Comparison of ENCODE assay signal across 8 cellular contexts in the genomic region with DNA sequence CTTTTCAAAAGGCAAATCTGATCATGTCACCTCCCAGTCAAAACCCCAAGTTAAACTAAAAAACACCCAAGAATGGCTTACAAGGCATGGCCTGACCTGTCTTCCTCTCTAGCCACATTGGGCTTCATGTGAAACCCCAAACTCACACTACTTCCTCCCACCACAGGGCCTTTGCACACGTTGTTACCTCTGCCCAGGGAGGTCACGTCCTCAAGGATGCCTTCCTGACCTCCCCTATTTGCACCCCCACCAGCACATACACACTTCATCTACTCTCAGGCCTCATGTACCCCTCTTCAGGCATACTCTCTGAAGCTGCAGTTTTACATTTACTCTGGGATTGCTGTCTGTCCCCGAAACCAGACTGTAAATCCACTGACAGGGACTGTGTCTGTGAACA. TPM values are rescaled to one million over a fixed set of nuclear protein-coding genes. Genes with fewer than 3 reads are reported as not detected.
DNase-seq lines count a peak whose midpoint lies in the region; ATAC-seq, FAIRE-seq and TF ChIP-seq lines count a peak whose summit lies in the region.

No MANE protein-coding gene starts in this region.

- intact Hi-C loops in activated T-helper 2 cell treated with anti-CD3 and anti-CD28 coated beads, Interferon-gamma antibody, Interleukin-2, Interleukin-4, amounts not matched to agents 10 μg/mL and 5 μg/mL and 100 μg/mL, durations not matched to agents 14 hours and 24 hours and 36 hours (cut with micrococcal nuclease) = loop anchor here (10.0 kb wide), 2 partner anchors 292 to 1202 kb away; no protein-coding TSS in a partner anchor

- peaks cover 90% of the 10 kb centered on the region for H4K20me1 ChIP-seq in GM23338 (replicated peaks; ENCODE audit: insufficient read depth)

- H3K27me3 ChIP-seq in GM23338 (ENCODE audit: insufficient read depth) (no peaks in the 10 kb centered on the region), mesenchymal stem cell (ENCODE audit: control insufficient read depth in 1 of 2, insufficient read depth in 1 of 2, low read length in 2 of 2) (no peaks in the 10 kb centered on the region)

- no peak overlapping the region for H3K23ac ChIP-seq in mesenchymal stem cell (ENCODE audit: low read length in 2 of 2)

- H3K9ac ChIP-seq in mesenchymal stem cell (ENCODE audit: low read length) = no peak overlapping the region

- H3F3A ChIP-seq in GM23338 (replicated peaks; ENCODE audit: low read depth) = peaks cover 14% of the 10 kb centered on the region; the same call in 1 of the 2 replicates

- no peak overlapping the region for H2AFZ ChIP-seq in GM23338
- H2AFZ ChIP-seq in mesenchymal stem cell (ENCODE audit: low read depth, low read length) = no peak overlapping the region

- H3K9me3 ChIP-seq in A549 (no peaks in the 10 kb centered on the region), mesenchymal stem cell (ENCODE audit: control insufficient read depth, low read length) (no peaks in the 10 kb centered on the region)

- H3K4me3 Mint-ChIP-seq in GM23338 = peak overlapping the region; percentile 14; the same call in 2 of the 3 replicates
- peak overlapping the region; percentile 54 for H3K4me3 Mint-ChIP-seq in activated T-helper 2 cell treated with anti-CD3 and anti-CD28 coated beads, Interferon-gamma antibody, Interleukin-2, Interleukin-4, amounts not matched to agents 10 μg/mL and 5 μg/mL and 100 μg/mL, durations not matched to agents 14 hours and 24 hours and 36 hours (ENCODE audit: low read depth)

- ATAC-seq in A549 (no peak), GM23338 (no peak)

- H3K9me2 ChIP-seq in GM23338 (ENCODE audit: insufficient read depth) = no peaks in the 10 kb centered on the region

- peaks cover 4% of the 10 kb centered on the region for H3K79me1 ChIP-seq in mesenchymal stem cell (replicated peaks; ENCODE audit: low read length, poor library complexity, severe bottlenecking)

- H3K4me3 ChIP-seq in A549 = peak overlapping the region; percentile 17; the same call in 1 of the 3 replicates
- H3K4me3 ChIP-seq in GM23338 = no peak overlapping the region
- H3K4me3 ChIP-seq in mesenchymal stem cell (ENCODE audit: insufficient read depth in 1 of 2, low read depth in 1 of 2, low read length in 2 of 2) = no peak overlapping the region

- peak overlapping the region; percentile 10 for H4K91ac ChIP-seq in mesenchymal stem cell (ENCODE audit: low read length)

- TF ChIP-seq CTCF in A549 (IDR thresholded peaks at IDR 0.05) (no peak), GM23338 (conservative IDR thresholded peaks at IDR 0.05; ENCODE audit: low read depth in 2 of 2) (no peak)

- H2BK15ac ChIP-seq in mesenchymal stem cell (ENCODE audit: low read depth, poor library complexity, severe bottlenecking) = no peak overlapping the region

- H3K36me3 ChIP-seq in GM23338 (ENCODE audit: insufficient read depth) = peaks cover 14% of the 10 kb centered on the region
- peaks cover 0 to 13% of the 10 kb centered on the region in 2 experiments for H3K36me3 ChIP-seq in mesenchymal stem cell (ENCODE audit: control insufficient read depth in 1 of 2, insufficient read depth in 2 of 2, low read depth in 1 of 2, low read length in 2 of 2)

- H3K4me1 ChIP-seq in A549 = peaks cover 81% of the 10 kb centered on the region
- H3K4me1 ChIP-seq in GM23338 (ENCODE audit: insufficient read depth) = peaks cover 85% of the 10 kb centered on the region
- peaks cover 31% of the 10 kb centered on the region for H3K4me1 ChIP-seq in mesenchymal stem cell (ENCODE audit: control insufficient read depth, insufficient read depth, low read depth, low read length)

- H2BK120ac ChIP-seq in mesenchymal stem cell (ENCODE audit: low read depth, low read length) = no peak overlapping the region

- peaks cover 21% of the 10 kb centered on the region for H3K27me3 Mint-ChIP-seq in GM23338 (ENCODE audit: insufficient read depth, low read depth, poor library complexity)
- H3K27me3 Mint-ChIP-seq in activated T-helper 2 cell treated with anti-CD3 and anti-CD28 coated beads, Interferon-gamma antibody, Interleukin-2, Interleukin-4, amounts not matched to agents 10 μg/mL and 5 μg/mL and 100 μg/mL, durations not matched to agents 14 hours and 24 hours and 36 hours (ENCODE audit: low read depth) = no peaks in the 10 kb centered on the region

- no peak for TF ChIP-seq RAD21 in A549 (conservative IDR thresholded peaks at IDR 0.05 in 1 of 2, IDR thresholded peaks at IDR 0.05 in 1 of 2)

- no peak overlapping the region for H2BK5ac ChIP-seq in mesenchymal stem cell (ENCODE audit: low read depth, low read length, poor library complexity, severe bottlenecking)

- CTCF ChIA-PET in A549 (lab: Yijun Ruan, JAX) = interaction anchor here (1.1 to 4.5 kb wide), 4 partner anchors 14 to 159 kb away, joined by 3 to 20 read pairs (median 6); no protein-coding TSS in a partner anchor

- peak overlapping the region; percentile 45 for H4K8ac ChIP-seq in mesenchymal stem cell (ENCODE audit: low read length)

- no peaks in the 10 kb centered on the region; the same call in 2 of the 3 replicates for H3K9me3 Mint-ChIP-seq in GM23338
- no peaks in the 10 kb centered on the region for H3K9me3 Mint-ChIP-seq in activated T-helper 2 cell treated with anti-CD3 and anti-CD28 coated beads, Interferon-gamma antibody, Interleukin-2, Interleukin-4, amounts not matched to agents 10 μg/mL and 5 μg/mL and 100 μg/mL, durations not matched to agents 14 hours and 24 hours and 36 hours

- peak overlapping the region in 1 of 2 experiments; percentile 75 for H2BK12ac ChIP-seq in mesenchymal stem cell (ENCODE audit: low read length in 2 of 2)

- FAIRE-seq in A549 (lab: Jason Lieb, UNC) = no peak

- no peak for DNase-seq in A549 (ENCODE audit: low read depth in 1 of 2, low spot score in 1 of 2)
- no peak for DNase-seq in GM23338 (ENCODE audit: low spot score)
- no peak for DNase-seq in activated T-helper 2 cell treated with anti-CD3 and anti-CD28 coated beads, Interferon-gamma antibody, Interleukin-2, Interleukin-4, amounts not matched to agents 10 μg/mL and 5 μg/mL and 100 μg/mL, durations not matched to agents 14 hours and 24 hours and 36 hours (ENCODE audit: low spot score)
- no peak for DNase-seq in mesenchymal stem cell
- DNase-seq in SW 1271 (lab: John Stamatoyannopoulos, UW) = no peak
- DNase-seq in NCI-H2196 (lab: John Stamatoyannopoulos, UW; ENCODE audit: unreplicated experiment) = no peak
- no peak for DNase-seq in activated CD4-positive, alpha-beta T cell treated with anti-CD3 and anti-CD28 coated beads for 4 hours
- no peak for DNase-seq in HUDEP-2 (lab: John Stamatoyannopoulos, UW; ENCODE audit: unreplicated experiment in 76 of 76)

- no peak overlapping the region for H3K18ac ChIP-seq in mesenchymal stem cell (ENCODE audit: low read depth in 1 of 2, low read length in 2 of 2)

- H3K36me3 Mint-ChIP-seq in GM23338 (ENCODE audit: low read depth) = peaks cover 93% of the 10 kb centered on the region
- peaks cover 98% of the 10 kb centered on the region for H3K36me3 Mint-ChIP-seq in activated T-helper 2 cell treated with anti-CD3 and anti-CD28 coated beads, Interferon-gamma antibody, Interleukin-2, Interleukin-4, amounts not matched to agents 10 μg/mL and 5 μg/mL and 100 μg/mL, durations not matched to agents 14 hours and 24 hours and 36 hours (ENCODE audit: low read depth)

- TF ChIP-seq EP300 in A549 (IDR thresholded peaks at IDR 0.05) = no peak

- H3K4me1 Mint-ChIP-seq in GM23338 = peaks cover 88% of the 10 kb centered on the region
- H3K4me1 Mint-ChIP-seq in activated T-helper 2 cell treated with anti-CD3 and anti-CD28 coated beads, Interferon-gamma antibody, Interleukin-2, Interleukin-4, amounts not matched to agents 10 μg/mL and 5 μg/mL and 100 μg/mL, durations not matched to agents 14 hours and 24 hours and 36 hours (ENCODE audit: low read depth) = peaks cover 73% of the 10 kb centered on the region

- WGBS in A549 (ENCODE audit: missing lambda C conversion rate) = 71% methylated on average over 3 of the region's 3 CpGs
- WGBS in mesenchymal stem cell = over 99% methylated on average over 3 of the region's 3 CpGs

- peak overlapping the region in 1 of 2 experiments; percentile 40; a peak in 1 of 6 replicates for H3K27ac ChIP-seq in A549
- H3K27ac ChIP-seq in GM23338 (ENCODE audit: low read depth) = 0 out of 2 replicates have a peak overlapping the region, but pooled peaks have one; percentile 43
- H3K27ac ChIP-seq in mesenchymal stem cell (ENCODE audit: low read length, poor library complexity, severe bottlenecking) = no peak overlapping the region

- POLR2A ChIA-PET in A549 (lab: Yijun Ruan, JAX) = interaction anchor here (4.5 kb wide), 1 partner anchor 56 kb away, joined by 23 read pairs; no protein-coding TSS in a partner anchor

- H3K79me2 ChIP-seq in GM23338 (replicated peaks; ENCODE audit: insufficient read depth) = peaks cover 100% of the 10 kb centered on the region

- H3K4ac ChIP-seq in mesenchymal stem cell (ENCODE audit: low read depth in 1 of 2, low read length in 2 of 2) = no peak overlapping the region

- no peak overlapping the region for H3K14ac ChIP-seq in mesenchymal stem cell (ENCODE audit: low read length in 2 of 2)

- peak overlapping the region; percentile 85 for H2AK5ac ChIP-seq in mesenchymal stem cell (ENCODE audit: low read length, severe bottlenecking)

- peak overlapping the region; percentile 49; the same call in 1 of the 2 replicates for H3K27ac Mint-ChIP-seq in GM23338
- H3K27ac Mint-ChIP-seq in activated T-helper 2 cell treated with anti-CD3 and anti-CD28 coated beads, Interferon-gamma antibody, Interleukin-2, Interleukin-4, amounts not matched to agents 10 μg/mL and 5 μg/mL and 100 μg/mL, durations not matched to agents 14 hours and 24 hours and 36 hours = peak overlapping the region; percentile 70

- TF ChIP-seq POLR2A in A549 (IDR thresholded peaks at IDR 0.05; ENCODE audit: low read length) = no peak

- H3K4me2 ChIP-seq in A549 (peak overlapping the region; percentile 92), GM23338 (peak overlapping the region; percentile 50; the same call in 1 of the 2 replicates), mesenchymal stem cell (ENCODE audit: low read length, poor library complexity, severe bottlenecking) (no peak overlapping the region)

TF ChIP-seq in A549, 52 proteins besides CTCF, POLR2A, EP300 and RAD21 (continues in another document):
- 0 out of 2 replicates have a peak, but pooled peaks have one; percentile 41 for TF ChIP-seq TP53 (CRISPR knock-in tag; IDR thresholded peaks at IDR 0.05)

RNA-seq across cellular contexts. Expression of a gene that starts 6.1 kb away (rescaled TPM):
- 207 and 254 TPM in 2 replicates for polyA plus RNA-seq in A549 (2011; rRNA removed)
- polyA plus RNA-seq in A549 (2012; cell fraction: cytosol; rRNA removed) = 181 and 208 TPM in 2 replicates
- polyA plus RNA-seq in A549 (2012; cell fraction: nucleus; rRNA removed) = 283 and 311 TPM in 2 replicates
- polyA plus RNA-seq in A549 (2017; fragmentation: RNase III; extraction: RNeasy Plus Mini Kit Qiagen cat#74134 plus additional on column Dnase treatment) = 219 to 259 TPM (median 219 TPM) in 3 replicates
- polyA minus RNA-seq in A549 (2011; rRNA and poly(A)+ RNA removed) = 183 and 197 TPM in 2 replicates
- total RNA-seq in GM23338 (2014; rRNA removed; shearing (Covaris generic)) = 208 and 209 TPM in 2 replicates
- 188 and 199 TPM in 2 replicates for polyA plus RNA-seq in GM23338 (2016; fragmentation: Nextera tagmentation; extraction: Ambion mirVana)
- total RNA-seq in activated T-helper 2 cell treated with anti-CD3 and anti-CD28 coated beads, Interferon-gamma antibody, Interleukin-2, Interleukin-4, amounts not matched to agents 10 μg/mL and 5 μg/mL and 100 μg/mL, durations not matched to agents 14 hours and 24 hours and 36 hours = 204 and 206 TPM in 2 replicates
- 45.8 TPM for polyA plus RNA-seq in mesenchymal stem cell (2013, experiment 1 of 2)
- polyA plus RNA-seq in mesenchymal stem cell (2013, experiment 2 of 2) = 44.2 TPM
